1 cellular context compared by ENCODE assay signal in the genomic region with DNA sequence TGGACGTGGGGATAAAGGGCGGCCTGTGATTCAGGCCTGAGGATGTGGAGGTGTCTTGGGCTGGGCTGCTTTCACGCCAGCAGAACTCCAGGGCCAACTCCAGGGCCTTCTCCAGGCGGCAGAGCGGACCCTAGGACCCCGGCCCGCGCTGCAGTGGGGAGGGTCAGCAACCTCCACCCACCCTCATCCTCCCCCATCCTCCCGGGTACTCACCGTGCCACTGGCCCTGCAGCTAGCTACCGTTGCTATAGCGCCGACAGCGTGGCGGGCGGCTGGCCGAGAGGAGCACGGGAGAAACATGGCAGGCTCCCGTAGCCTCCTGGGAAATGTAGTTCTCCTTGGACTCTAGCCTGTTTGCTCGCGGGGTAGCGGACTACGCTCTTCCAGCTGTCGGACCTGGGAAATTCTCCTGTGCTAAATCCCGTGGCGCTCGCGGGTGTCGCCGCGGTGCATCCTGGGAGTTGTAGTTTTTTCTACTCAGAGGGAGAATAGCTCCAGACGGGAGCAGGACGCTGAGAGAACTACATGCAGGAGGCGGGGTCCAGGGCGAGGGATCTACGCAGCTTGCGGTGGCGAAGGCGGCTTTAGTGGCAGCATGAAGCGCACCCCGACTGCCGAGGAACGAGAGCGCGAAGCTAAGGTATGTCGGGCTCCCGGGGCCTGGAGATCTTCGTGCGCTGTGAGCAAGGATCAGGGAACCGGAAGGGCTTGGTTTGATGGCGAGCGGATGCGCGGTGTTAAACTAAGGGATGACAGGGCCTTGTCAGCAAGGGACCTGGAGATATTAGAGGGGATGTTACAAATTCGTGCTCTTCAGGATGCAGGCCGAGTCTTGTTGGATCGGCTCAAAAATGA.
TF ChIP-seq lines count a peak whose summit lies in the region.

TSS of gene FTO (plus strand) at position 567 of the 855 bp plus-strand sequence.
TSS of gene RPGRIP1L (minus strand) at position 270 of the 855 bp plus-strand sequence. CDS start 3,136 bp downstream, outside the sequence.

TF ChIP-seq in HepG2, 621 proteins besides CTCF, POLR2A, EP300 and RAD21 (continued from another document and continues in another):
- TF ChIP-seq RFX5 (IDR thresholded peaks at IDR 0.05; ENCODE audit: low read depth, low read length) (peak; percentile 36; the same call in 1 of the 2 replicates), ZNF530 (CRISPR knock-in tag; IDR thresholded peaks at IDR 0.05; ENCODE audit: low read depth) (no peak), ZNF180 (CRISPR knock-in tag; IDR thresholded peaks at IDR 0.05; ENCODE audit: borderline replicate concordance, low read depth) (0 out of 2 replicates have a peak, but pooled peaks have one; percentile 77), ESRRA (CRISPR knock-in tag; IDR thresholded peaks at IDR 0.05; ENCODE audit: low read depth) (0 out of 2 replicates have a peak, but pooled peaks have one; percentile 54), ZNF10 (CRISPR knock-in tag; IDR thresholded peaks at IDR 0.05; ENCODE audit: borderline replicate concordance, low read depth) (no peak), ZUFSP (CRISPR knock-in tag; IDR thresholded peaks at IDR 0.05; ENCODE audit: borderline replicate concordance) (no peak), ZNF670 (CRISPR knock-in tag; IDR thresholded peaks at IDR 0.05; ENCODE audit: borderline replicate concordance) (peak; percentile 92), NCOA2 (CRISPR knock-in tag; IDR thresholded peaks at IDR 0.05) (peak; percentile 55; the same call in 1 of the 2 replicates), ASH2L (IDR thresholded peaks at IDR 0.05; ENCODE audit: insufficient read length, low read depth, low read length) (peak; percentile 95), ZNF3 (CRISPR knock-in tag; IDR thresholded peaks at IDR 0.05) (no peak), NCOR1 (IDR thresholded peaks at IDR 0.05; ENCODE audit: borderline replicate concordance, low read length) (no peak), BCL6 (CRISPR knock-in tag; IDR thresholded peaks at IDR 0.05) (peak; percentile 56; the same call in 1 of the 2 replicates), ZNF569 (CRISPR knock-in tag; IDR thresholded peaks at IDR 0.05; ENCODE audit: borderline replicate concordance) (no peak), ATM (IDR thresholded peaks at IDR 0.05; ENCODE audit: borderline replicate concordance) (no peak), JUNB (CRISPR knock-in tag; IDR thresholded peaks at IDR 0.05; ENCODE audit: borderline replicate concordance) (no peak), JDP2 (CRISPR knock-in tag; IDR thresholded peaks at IDR 0.05; ENCODE audit: borderline replicate concordance) (no peak), THAP9 (CRISPR knock-in tag; IDR thresholded peaks at IDR 0.05; ENCODE audit: borderline replicate concordance) (peak; percentile 88; the same call in 1 of the 2 replicates), CAMTA2 (CRISPR knock-in tag; IDR thresholded peaks at IDR 0.05; ENCODE audit: borderline replicate concordance) (no peak), ZNF780A (CRISPR knock-in tag; IDR thresholded peaks at IDR 0.05) (no peak), ZNF230 (CRISPR knock-in tag; IDR thresholded peaks at IDR 0.05) (peak; percentile 98; the same call in 1 of the 2 replicates), CHD2 (IDR thresholded peaks at IDR 0.05; ENCODE audit: low read depth, low read length) (peak; percentile 95), ZNF747 (CRISPR knock-in tag; IDR thresholded peaks at IDR 0.05; ENCODE audit: borderline replicate concordance) (peak; percentile 76; the same call in 1 of the 2 replicates), PTBP1 (IDR thresholded peaks at IDR 0.05; ENCODE audit: low read depth, low read length, poor library complexity, severe bottlenecking) (no peak), ZNF121 (CRISPR knock-in tag; IDR thresholded peaks at IDR 0.05) (no peak), FOXO4 (CRISPR knock-in tag; conservative IDR thresholded peaks at IDR 0.05) (no peak), NAIF1 (CRISPR knock-in tag; IDR thresholded peaks at IDR 0.05; ENCODE audit: borderline replicate concordance) (peak; percentile 100), HDAC2 (CRISPR knock-in tag; IDR thresholded peaks at IDR 0.05) (peak; percentile 74; the same call in 1 of the 2 replicates), CBX5 (CRISPR knock-in tag; IDR thresholded peaks at IDR 0.05; ENCODE audit: borderline replicate concordance) (no peak), NONO (IDR thresholded peaks at IDR 0.05) (no peak), NONO (CRISPR knock-in tag; conservative IDR thresholded peaks at IDR 0.05) (peak; percentile 92), HMGA1 (CRISPR knock-in tag; conservative IDR thresholded peaks at IDR 0.05) (no peak), ZFP36 (IDR thresholded peaks at IDR 0.05; ENCODE audit: borderline replicate concordance, low read depth, low read length, partially characterized antibody) (no peak), ERF (CRISPR knock-in tag; IDR thresholded peaks at IDR 0.05) (peak; percentile 93), ZBTB7B (CRISPR knock-in tag; IDR thresholded peaks at IDR 0.05) (peak; percentile 54; the same call in 1 of the 2 replicates), ZNF382 (CRISPR knock-in tag; IDR thresholded peaks at IDR 0.05; ENCODE audit: borderline replicate concordance) (no peak), TRAFD1 (CRISPR knock-in tag; IDR thresholded peaks at IDR 0.05; ENCODE audit: borderline replicate concordance) (no peak), ZNF652 (CRISPR knock-in tag; IDR thresholded peaks at IDR 0.05; ENCODE audit: borderline replicate concordance, low read depth) (peak; percentile 44; the same call in 1 of the 2 replicates), NPAS2 (CRISPR knock-in tag; IDR thresholded peaks at IDR 0.05; ENCODE audit: borderline replicate concordance) (no peak), ZBTB8A (CRISPR knock-in tag; IDR thresholded peaks at IDR 0.05; ENCODE audit: borderline replicate concordance, low read depth) (no peak), ZFP36L2 (CRISPR knock-in tag; IDR thresholded peaks at IDR 0.05) (peak; percentile 18; the same call in 1 of the 2 replicates), ZNF562 (CRISPR knock-in tag; IDR thresholded peaks at IDR 0.05; ENCODE audit: borderline replicate concordance) (no peak), HMG20B (CRISPR knock-in tag; conservative IDR thresholded peaks at IDR 0.05) (no peak; the same call in 1 of the 2 replicates), SCMH1 (CRISPR knock-in tag; IDR thresholded peaks at IDR 0.05; ENCODE audit: borderline replicate concordance) (no peak), ATAD3A (CRISPR knock-in tag; IDR thresholded peaks at IDR 0.05) (no peak)
- TF ChIP-seq, protein P1, sequence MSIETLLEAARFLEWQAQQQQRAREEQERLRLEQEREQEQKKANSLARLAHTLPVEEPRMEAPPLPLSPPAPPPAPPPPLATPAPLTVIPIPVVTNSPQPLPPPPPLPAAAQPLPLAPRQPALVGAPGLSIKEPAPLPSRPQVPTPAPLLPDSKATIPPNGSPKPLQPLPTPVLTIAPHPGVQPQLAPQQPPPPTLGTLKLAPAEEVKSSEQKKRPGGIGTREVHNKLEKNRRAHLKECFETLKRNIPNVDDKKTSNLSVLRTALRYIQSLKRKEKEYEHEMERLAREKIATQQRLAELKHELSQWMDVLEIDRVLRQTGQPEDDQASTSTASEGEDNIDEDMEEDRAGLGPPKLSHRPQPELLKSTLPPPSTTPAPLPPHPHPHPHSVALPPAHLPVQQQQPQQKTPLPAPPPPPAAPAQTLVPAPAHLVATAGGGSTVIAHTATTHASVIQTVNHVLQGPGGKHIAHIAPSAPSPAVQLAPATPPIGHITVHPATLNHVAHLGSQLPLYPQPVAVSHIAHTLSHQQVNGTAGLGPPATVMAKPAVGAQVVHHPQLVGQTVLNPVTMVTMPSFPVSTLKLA (IDR thresholded peaks at IDR 0.05) = peak; percentile 71
- TF ChIP-seq, protein P2, sequence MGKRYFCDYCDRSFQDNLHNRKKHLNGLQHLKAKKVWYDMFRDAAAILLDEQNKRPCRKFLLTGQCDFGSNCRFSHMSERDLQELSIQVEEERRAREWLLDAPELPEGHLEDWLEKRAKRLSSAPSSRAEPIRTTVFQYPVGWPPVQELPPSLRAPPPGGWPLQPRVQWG (CRISPR knock-in tag; IDR thresholded peaks at IDR 0.05; ENCODE audit: borderline replicate concordance, low read depth) = no peak
- TF ChIP-seq, protein P3, sequence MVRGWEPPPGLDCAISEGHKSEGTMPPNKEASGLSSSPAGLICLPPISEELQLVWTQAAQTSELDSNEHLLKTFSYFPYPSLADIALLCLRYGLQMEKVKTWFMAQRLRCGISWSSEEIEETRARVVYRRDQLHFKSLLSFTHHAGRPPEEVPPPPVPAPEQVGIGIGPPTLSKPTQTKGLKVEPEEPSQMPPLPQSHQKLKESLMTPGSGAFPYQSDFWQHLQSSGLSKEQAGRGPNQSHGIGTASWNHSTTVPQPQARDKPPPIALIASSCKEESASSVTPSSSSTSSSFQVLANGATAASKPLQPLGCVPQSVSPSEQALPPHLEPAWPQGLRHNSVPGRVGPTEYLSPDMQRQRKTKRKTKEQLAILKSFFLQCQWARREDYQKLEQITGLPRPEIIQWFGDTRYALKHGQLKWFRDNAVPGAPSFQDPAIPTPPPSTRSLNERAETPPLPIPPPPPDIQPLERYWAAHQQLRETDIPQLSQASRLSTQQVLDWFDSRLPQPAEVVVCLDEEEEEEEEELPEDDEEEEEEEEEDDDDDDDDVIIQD (CRISPR knock-in tag; IDR thresholded peaks at IDR 0.05; ENCODE audit: low read depth) = peak; percentile 44; the same call in 1 of the 2 replicates
- TF ChIP-seq, protein P4, sequence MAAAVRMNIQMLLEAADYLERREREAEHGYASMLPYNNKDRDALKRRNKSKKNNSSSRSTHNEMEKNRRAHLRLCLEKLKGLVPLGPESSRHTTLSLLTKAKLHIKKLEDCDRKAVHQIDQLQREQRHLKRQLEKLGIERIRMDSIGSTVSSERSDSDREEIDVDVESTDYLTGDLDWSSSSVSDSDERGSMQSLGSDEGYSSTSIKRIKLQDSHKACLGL (CRISPR knock-in tag; IDR thresholded peaks at IDR 0.05) = no peak
